In genomic region chr2:101438555-101438954, GRCh38 we compare ENCODE assay signal across 9 cellular contexts. TPM values are rescaled to one million over a fixed set of nuclear protein-coding genes. Genes with fewer than 3 reads are reported as not detected.
"Had no signal": no experiment of that assay in that cellular context is flagged by ENCODE, and none has a peak within 500 bp of the region (broad histone marks: within the 10 kb centered on the region; RNA-seq: fewer than 3 reads in every experiment).

No MANE protein-coding gene starts in this region.

RNA-seq across cellular contexts. Expression of gene RFX8, which starts 36.4 kb away (rescaled TPM):
- total RNA-seq: activated naive CD8-positive, alpha-beta T cell treated with anti-CD3 and anti-CD28 coated beads for 36 hours; astrocyte; body of pancreas; cardiac septum had no signal

RNA-seq across cellular contexts. Expression of gene CREG2, which starts 51.3 kb away (rescaled TPM):
- total RNA-seq: activated CD4-positive, alpha-beta T cell treated with anti-CD3 and anti-CD28 coated beads, Interleukin-2, amount 10 ng/mL, durations not matched to agents 24 days and 14 days; activated CD8-positive, alpha-beta memory T cell treated with anti-CD3 and anti-CD28 coated beads, Interleukin-2, amount 10 ng/mL, durations not matched to agents 7 days and 5 days; activated CD8-positive, alpha-beta T cell treated with anti-CD3 and anti-CD28 coated beads, Interleukin-2, amount 10 ng/mL, durations not matched to agents 7 days and 5 days; activated naive CD8-positive, alpha-beta T cell treated with anti-CD3 and anti-CD28 coated beads for 36 hours; activated T-helper 1 cell treated with anti-CD3 and anti-CD28 coated beads, Interleukin-12 subunit alpha, Interleukin-12 subunit beta, Interleukin-2, Interleukin-4 antibody, amounts not matched to agents 30 ng/mL and 10 ng/mL and 1 ng/mL, durations not matched to agents 14 hours and 24 hours and 36 hours; activated T-helper 2 cell treated with anti-CD3 and anti-CD28 coated beads, Interferon-gamma antibody, Interleukin-2, Interleukin-4, amounts not matched to agents 10 μg/mL and 5 μg/mL and 100 μg/mL, durations not matched to agents 14 hours and 24 hours and 36 hours; body of pancreas had no signal
